Comparison of ENCODE assay signal across 8 cellular contexts in the genomic region with DNA sequence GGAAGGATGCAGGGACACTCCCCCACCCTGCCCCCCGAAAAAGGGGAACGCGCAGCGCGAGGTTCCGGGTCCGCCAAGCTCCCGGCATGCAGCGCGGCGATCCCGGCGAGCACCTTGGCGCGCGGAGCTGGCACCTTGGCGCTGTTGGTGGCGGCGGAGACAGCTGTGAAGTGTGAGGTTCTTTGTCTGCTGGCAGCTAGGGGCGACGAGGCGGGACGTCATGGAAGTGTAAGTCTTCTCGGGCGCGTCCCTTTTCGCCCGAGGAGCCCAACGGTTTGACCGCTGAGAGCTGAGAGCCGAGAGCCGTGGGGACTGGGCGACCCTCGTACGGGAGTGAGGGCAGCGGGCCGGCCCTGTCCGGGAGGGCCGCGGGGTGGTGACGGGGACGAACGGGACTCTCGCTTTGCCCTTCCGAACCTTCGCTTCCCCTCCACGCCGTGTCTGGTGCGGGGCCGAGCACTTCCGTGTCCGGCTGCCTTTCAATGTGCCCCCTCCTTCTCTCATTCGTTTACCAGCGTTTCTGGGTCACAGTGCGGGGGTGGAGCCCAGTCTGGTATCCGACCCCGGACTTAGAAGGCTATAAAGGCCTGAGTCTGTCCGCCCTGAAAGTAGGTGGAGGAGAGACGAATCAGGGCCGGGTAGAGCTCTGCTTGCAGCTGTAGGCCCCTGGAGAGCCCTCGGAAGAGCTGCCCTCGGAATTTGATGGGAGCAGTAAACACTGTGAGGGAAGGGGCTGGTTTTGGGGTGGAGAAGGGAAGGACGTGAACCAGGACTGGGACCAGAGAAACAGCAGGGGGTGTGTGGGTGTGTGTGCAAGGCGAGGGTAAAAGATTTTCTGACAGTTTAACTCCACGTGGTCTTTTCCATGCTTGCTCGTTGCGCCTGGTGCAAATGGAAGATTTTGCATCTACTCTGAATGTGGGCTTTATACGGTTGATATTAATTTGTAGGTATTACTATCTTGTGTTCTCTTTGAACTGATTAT. TPM values are rescaled to one million over a fixed set of nuclear protein-coding genes. Genes with fewer than 3 reads are reported as not detected.
DNase-seq lines count a peak whose midpoint lies in the region; ATAC-seq, FAIRE-seq and TF ChIP-seq lines count a peak whose summit lies in the region.

A gene (plus strand): TSS at position 105 of the 985 bp plus-strand sequence. CDS start 116 bp downstream, at position 221.

- no peak for TF ChIP-seq POLR2A in lower leg skin (IDR thresholded peaks at IDR 0.05)

- H3K27me3 ChIP-seq in dorsolateral prefrontal cortex, result no peaks in the 10 kb centered on the region

- peak; percentile 89 for FAIRE-seq in GM19239 (lab: Jason Lieb, UNC)

- H3K4me3 ChIP-seq in dorsolateral prefrontal cortex (peak within 1 kb of the TSS; percentile 67 to 98 (median 89)), lower leg skin (ENCODE audit: low read depth, poor library complexity, severe bottlenecking) (peak within 1 kb of the TSS; percentile 81)

- intact Hi-C loops in dorsolateral prefrontal cortex (cut with DNase I) (loop anchor here in 1 of 2 donors (5.0 kb wide), 1 partner anchor 38 kb away; a partner anchor contains a TSS), lower leg skin (cut with DNase I; ENCODE audit: low total_unique reads) (no loop called here)

- H3K27ac ChIP-seq in dorsolateral prefrontal cortex, result peak within 1 kb of the TSS; percentile 57 to 97 (median 90)

- peak; percentile 87 for DNase-seq in CD1c-positive myeloid dendritic cell (ENCODE audit: extremely low spot score)
- DNase-seq in GM19239 (ENCODE audit: insufficient read length, low spot score), result peak; percentile 85
- DNase-seq in NCI-H748 (lab: John Stamatoyannopoulos, UW; ENCODE audit: unreplicated experiment), result peak; percentile 83
- peak; percentile 78 for DNase-seq in activated CD4-positive, alpha-beta T cell treated with anti-CD3 and anti-CD28 coated beads, Interleukin-2, amount 50 U/mL, for 4 hours
- peak; percentile 60 to 87 (median 76) for DNase-seq in dorsolateral prefrontal cortex
- peak; percentile 80 to 95 for DNase-seq in lower leg skin (ENCODE audit: low spot score in 2 of 2)
- peak; percentile 76 to 77 for DNase-seq in stimulated activated CD4-positive, alpha-beta T cell treated with anti-CD3 and anti-CD28 coated beads, Interleukin-4, amount 100 ng/mL, for 48 hours (ENCODE audit: low read depth in 2 of 2)

- WGBS in lower leg skin, 2 donors, result 0 to 1% methylated on average over 40 to 44 of the region's 68 CpGs

- ATAC-seq in HG03442 (IDR thresholded peaks at IDR 0.05; ENCODE audit: unreplicated experiment), result peak; percentile 80

- peak in 19 of 56 donors; percentile 10 to 39 (median 24) for TF ChIP-seq CTCF in dorsolateral prefrontal cortex (IDR thresholded peaks at IDR 0.05 in 54 of 56, conservative IDR thresholded peaks at IDR 0.05 in 2 of 56; ENCODE audit: low read depth in 1 of 56, partially characterized antibody in 56 of 56)
- TF ChIP-seq CTCF in lower leg skin (IDR thresholded peaks at IDR 0.05), result no peak

RNA-seq across cellular contexts. Expression of the gene that starts here (rescaled TPM):
- 10 to 100 TPM; 28.7 to 54.3 (median 38.6) TPM for total RNA-seq in dorsolateral prefrontal cortex
- 10 to 100 TPM; 35.6 to 72.4 (median 45.3) TPM for total RNA-seq in lower leg skin

Comparison
In these comparisons a context has a peak if more than half of its experiments do, and no peak if none do; other contexts are left out.
1. Peak in every context shown above with its lines: DNase-seq, ATAC-seq, H3K4me3 ChIP-seq and H3K27ac ChIP-seq.